ENCODE assay signal across 25 cellular contexts in genomic region chrX:115031989-115032388, GRCh38. TPM values are rescaled to one million over a fixed set of nuclear protein-coding genes. Genes with fewer than 3 reads are reported as not detected.
"Had no signal": no experiment of that assay in that cellular context is flagged by ENCODE, and none has a peak within 500 bp of the region (broad histone marks: within the 10 kb centered on the region; RNA-seq: fewer than 3 reads in every experiment).

No MANE protein-coding gene starts in this region.

- H3K27ac ChIP-seq: ascending aorta, cardiac muscle cell had no signal

- ATAC-seq: activated CD8-positive, alpha-beta T cell treated with anti-CD3 and anti-CD28 coated beads, Interleukin-2, amount 10 ng/mL, durations not matched to agents 7 days and 5 days; T-cell; WTC11 had no signal

- H3K27me3 ChIP-seq: ascending aorta, cardiac muscle cell, MG63 had no signal

- H3K36me3 Mint-ChIP-seq: activated naive CD4-positive, alpha-beta T cell treated with anti-CD3 and anti-CD28 coated beads, Interleukin-2, amount 50 U/mL, for 24 hours; brain; T-cell; WTC11 had no signal

- H3K9me3 Mint-ChIP-seq: brain, T-cell, WTC11 had no signal

- H3K9me3 ChIP-seq: ascending aorta, MG63 had no signal

- H3K4me3 ChIP-seq: ascending aorta, cardiac muscle cell, MG63 had no signal

- H3K27me3 Mint-ChIP-seq: activated naive CD4-positive, alpha-beta T cell treated with anti-CD3 and anti-CD28 coated beads, Interleukin-2, amount 50 U/mL, for 24 hours; brain had no signal

- H3K4me1 Mint-ChIP-seq: activated naive CD4-positive, alpha-beta T cell treated with anti-CD3 and anti-CD28 coated beads, Interleukin-2, amount 50 U/mL, for 24 hours; brain; T-cell; WTC11 had no signal

- H3K36me3 ChIP-seq: ascending aorta, cardiac muscle cell, MG63 had no signal

- DNase-seq: activated CD4-positive, alpha-beta T cell treated with anti-CD3 and anti-CD28 coated beads for 48 hours; activated CD4-positive, alpha-beta T cell treated with anti-CD3 and anti-CD28 coated beads, Interleukin-2, amount 50 U/mL, for 4 hours; activated CD4-positive, CD25-positive, alpha-beta regulatory T cell treated with anti-CD3 and anti-CD28 coated beads, Interleukin-2, amount 50 U/mL, for 72 hours; activated CD8-positive, alpha-beta memory T cell treated with anti-CD3 and anti-CD28 coated beads, Interleukin-2, amount 50 U/mL, for 48 hours; activated CD8-positive, alpha-beta T cell treated with anti-CD3 and anti-CD28 coated beads, Interleukin-2, amount 10 ng/mL, durations not matched to agents 7 days and 5 days; activated T-cell treated with anti-CD3 and anti-CD28 coated beads, Interleukin-2, amount 50 U/mL, for 1 hour; amniotic stem cell; MG63; MV-4-11; NCI-H1092 treated with DMSO at 0.1 percent for 48 hours; NCI-H1417 treated with DMSO at 0.1 percent for 48 hours; NCI-H1694; NCI-H2029 treated with DMSO at 0.1 percent for 48 hours; NCI-H510A treated with DMSO at 0.1 percent for 48 hours; NCI-H69; NK-92 treated with Interleukin-12 subunit alpha and Interleukin-12 subunit beta, amount 100 ng/mL, for 24 hours; OCI-M1; SHP77 treated with DMSO at 0.1 percent for 48 hours; T-cell; T-helper 2 cell had no signal

- H3K27ac Mint-ChIP-seq: activated CD8-positive, alpha-beta T cell treated with anti-CD3 and anti-CD28 coated beads, Interleukin-2, amount 10 ng/mL, durations not matched to agents 7 days and 5 days; activated naive CD4-positive, alpha-beta T cell treated with anti-CD3 and anti-CD28 coated beads, Interleukin-2, amount 50 U/mL, for 24 hours; brain; T-cell; WTC11 had no signal

- H3K4me3 Mint-ChIP-seq: activated CD8-positive, alpha-beta T cell treated with anti-CD3 and anti-CD28 coated beads, Interleukin-2, amount 10 ng/mL, durations not matched to agents 7 days and 5 days; activated naive CD4-positive, alpha-beta T cell treated with anti-CD3 and anti-CD28 coated beads, Interleukin-2, amount 50 U/mL, for 24 hours; brain; T-cell; WTC11 had no signal

RNA-seq across cellular contexts. Expression of gene IL13RA2, which starts 14.6 kb away (rescaled TPM):
- total RNA-seq: activated CD8-positive, alpha-beta T cell treated with anti-CD3 and anti-CD28 coated beads, Interleukin-2, amount 10 ng/mL, durations not matched to agents 7 days and 5 days; cardiac muscle cell; T-cell; WTC11 had no signal
- polyA plus RNA-seq: cardiac muscle cell had no signal
